8 cellular contexts compared by ENCODE assay signal in the genomic region with DNA sequence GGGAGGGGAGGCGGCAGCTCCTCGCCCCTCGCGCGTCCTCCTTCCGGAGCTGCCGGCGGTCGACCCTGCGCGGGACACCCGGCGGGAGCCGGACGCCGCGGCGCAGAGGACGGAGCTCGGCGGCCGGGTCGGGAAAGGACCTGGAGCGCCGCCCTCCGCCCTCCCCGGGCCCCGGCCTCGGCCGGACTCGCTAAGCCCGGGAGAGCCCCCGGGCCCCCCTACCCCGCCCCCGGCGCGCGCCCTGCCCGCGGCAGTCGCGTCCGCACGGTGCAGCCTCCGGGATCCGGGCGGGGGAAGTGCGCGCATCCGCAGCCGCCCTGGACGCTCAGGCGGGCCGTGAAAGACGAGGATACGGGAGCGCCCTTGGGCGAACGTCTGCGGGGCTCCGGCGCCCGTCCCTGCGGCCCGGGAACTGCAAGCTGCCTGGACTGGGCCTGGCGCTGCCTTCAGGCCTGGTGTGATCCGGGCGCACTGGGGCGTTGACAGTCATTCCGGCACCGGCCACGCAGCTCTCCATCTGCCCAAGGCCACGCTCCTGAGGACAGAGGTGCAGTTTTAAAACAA. TPM values are rescaled to one million over a fixed set of nuclear protein-coding genes. Genes with fewer than 3 reads are reported as not detected.
A peak's percentile ranks its signal among the peaks of the same experiment; 100 is the strongest.
DNase-seq lines count a peak whose midpoint lies in the region; ATAC-seq, FAIRE-seq and TF ChIP-seq lines count a peak whose summit lies in the region.

No MANE protein-coding gene starts in this region.

- peaks cover 27 to 34% of the 10 kb centered on the region in 2 donors for H3K4me1 Mint-ChIP-seq in effector memory CD8-positive, alpha-beta T cell (ENCODE audit: low read depth in 2 of 2)

- H3K27me3 Mint-ChIP-seq in effector memory CD8-positive, alpha-beta T cell, result no peaks in the 10 kb centered on the region

- peak overlapping the region; percentile 54 to 73 for H3K4me3 Mint-ChIP-seq in effector memory CD8-positive, alpha-beta T cell

- H3K4me1 ChIP-seq in mucosa of descending colon (ENCODE audit: low read depth), result peaks cover 15% of the 10 kb centered on the region

- peak; percentile 40 for ATAC-seq in effector memory CD8-positive, alpha-beta T cell (replicated peaks)
- ATAC-seq in mucosa of descending colon (peak; percentile 49), GM21786 (IDR thresholded peaks at IDR 0.05; ENCODE audit: unreplicated experiment) (no peak)

- H3K36me3 ChIP-seq in mucosa of descending colon (ENCODE audit: low read depth), result no peaks in the 10 kb centered on the region

- intact Hi-C loops in mucosa of descending colon (cut with DNase I, micrococcal nuclease), result no loop called here

- H3K36me3 Mint-ChIP-seq in effector memory CD8-positive, alpha-beta T cell (ENCODE audit: insufficient read depth), result peaks cover 3% of the 10 kb centered on the region

- no peaks in the 10 kb centered on the region for H3K9me3 ChIP-seq in mucosa of descending colon

- no peak for TF ChIP-seq POLR2A in H54 (IDR thresholded peaks at IDR 0.05; ENCODE audit: low read depth, low read length)

- H3K27ac Mint-ChIP-seq in effector memory CD8-positive, alpha-beta T cell, result no peak overlapping the region

- no peaks in the 10 kb centered on the region for H3K9me3 Mint-ChIP-seq in effector memory CD8-positive, alpha-beta T cell

- no peak for TF ChIP-seq CTCF in mucosa of descending colon (IDR thresholded peaks at IDR 0.05)

- FAIRE-seq in H54 (lab: Jason Lieb, UNC), result no peak

- peak overlapping the region; percentile 72 for H3K4me3 ChIP-seq in mucosa of descending colon

- peak; percentile 34 for DNase-seq in EL
- peak; percentile 65 for DNase-seq in RKO (ENCODE audit: low spot score)
- DNase-seq in effector memory CD8-positive, alpha-beta T cell, result no peak
- DNase-seq in mucosa of descending colon, result peak in 1 of 3 donors; percentile 74
- DNase-seq in NCI-H1436 treated with DMSO at 0.1 percent for 48 hours (lab: John Stamatoyannopoulos, UW), result no peak
- DNase-seq in H54 (ENCODE audit: insufficient read length, low spot score), result no peak
- DNase-seq in ureter (ENCODE audit: low spot score), result no peak

RNA-seq across cellular contexts. Expression of gene NACC2, which starts 0.5 kb away (rescaled TPM):
- total RNA-seq in mucosa of descending colon (10 to 100 TPM; 15.9 to 81.3 (median 22.1) TPM), ureter (36.0 TPM)

RNA-seq across cellular contexts. Expression of gene TMEM250, which starts 23.1 kb away (rescaled TPM):
- total RNA-seq in mucosa of descending colon, result 10 to 100 TPM; 47.4 to 54.1 (median 52.0) TPM
- 31.8 TPM for total RNA-seq in ureter

Comparison
In these comparisons a context has a peak if more than half of its experiments do, and no peak if none do; other contexts are left out.
1. DNase-seq: peak in EL (single experiment) and RKO (single experiment); none in effector memory CD8-positive, alpha-beta T cell (0 of 3), NCI-H1436 treated with DMSO at 0.1 percent for 48 hours (single experiment), H54 (single experiment) and ureter (single experiment).